Comparison of ENCODE assay signal across 8 cellular contexts in the genomic region with DNA sequence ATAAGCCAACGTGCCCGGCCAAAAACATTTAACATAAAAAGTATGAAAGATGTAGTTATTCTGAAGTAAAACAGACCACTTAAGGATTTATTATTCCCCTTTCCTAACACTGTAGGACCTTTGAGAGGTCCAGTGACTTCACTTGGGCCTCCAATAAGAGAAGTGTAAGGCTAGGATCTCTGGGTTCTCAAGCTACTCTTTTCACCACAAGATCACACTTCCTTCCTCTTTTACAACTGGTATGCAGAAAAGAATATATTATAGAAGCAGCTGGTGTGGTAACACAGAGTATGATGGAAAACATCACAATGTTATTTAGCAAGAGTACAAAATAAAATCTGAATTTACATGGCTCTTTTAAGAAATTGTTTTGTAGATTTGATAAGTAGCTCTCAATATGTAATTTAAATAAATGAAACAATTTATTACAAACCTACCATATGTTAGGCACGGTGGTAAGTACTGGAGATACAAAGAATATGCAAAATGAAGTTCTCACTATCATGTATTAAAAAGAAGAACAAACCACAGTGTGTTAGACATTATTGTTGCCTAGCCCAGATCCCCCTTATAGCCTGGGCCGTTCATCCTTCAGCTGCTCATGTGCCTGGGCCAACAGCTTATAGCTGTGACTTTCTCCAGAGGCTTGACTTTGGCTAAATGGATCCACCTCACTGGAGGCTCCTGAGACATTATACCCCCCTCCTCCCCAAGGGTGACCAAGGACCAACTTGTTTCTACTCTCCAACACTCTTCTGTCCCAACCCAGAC. TPM values are rescaled to one million over a fixed set of nuclear protein-coding genes. Genes with fewer than 3 reads are reported as not detected.
DNase-seq lines count a peak whose midpoint lies in the region; ATAC-seq and TF ChIP-seq lines count a peak whose summit lies in the region.

No MANE protein-coding gene starts in this region.

- no peak for TF ChIP-seq EP300 in sigmoid colon (IDR thresholded peaks at IDR 0.05)

- TF ChIP-seq POLR2A in sigmoid colon (IDR thresholded peaks at IDR 0.05) = no peak

- TF ChIP-seq CTCF in GM10266 (IDR thresholded peaks at IDR 0.05; ENCODE audit: control insufficient read depth, insufficient read depth, low read depth, missing control alignments) (no peak), sigmoid colon (IDR thresholded peaks at IDR 0.05) (no peak)

- ATAC-seq in GM21717 (IDR thresholded peaks at IDR 0.05; ENCODE audit: unreplicated experiment) (peak; percentile 83), left ventricle myocardium superior (peak; percentile 47)

- no peak overlapping the region for H3K27ac ChIP-seq in sigmoid colon

- no peaks in the 10 kb centered on the region for H3K27me3 ChIP-seq in sigmoid colon

- H3K36me3 ChIP-seq in sigmoid colon = no peaks in the 10 kb centered on the region

- H3K9me3 ChIP-seq in sigmoid colon = no peaks in the 10 kb centered on the region

- peaks cover 0 to 8% (median 0%) of the 10 kb centered on the region in 4 donors for H3K4me1 ChIP-seq in sigmoid colon

- DNase-seq in GM10266 (ENCODE audit: extremely low spot score) = peak; percentile 29
- peak; percentile 67 for DNase-seq in KG1 (lab: John Stamatoyannopoulos, UW)
- DNase-seq in left ventricle myocardium superior = no peak
- no peak for DNase-seq in sigmoid colon
- no peak for DNase-seq in activated naive CD4-positive, alpha-beta T cell (lab: John Stamatoyannopoulos, UW)
- DNase-seq in NCI-H2227 (lab: John Stamatoyannopoulos, UW; ENCODE audit: unreplicated experiment) = no peak
- DNase-seq in C1 segment of cervical spinal cord (lab: John Stamatoyannopoulos, UW) = no peak

- WGBS in sigmoid colon, 2 donors = 60 to 88% methylated on average over 4 of the region's 4 CpGs

- H3K4me3 ChIP-seq in sigmoid colon = no peak overlapping the region

- intact Hi-C loops in left ventricle myocardium superior (cut with micrococcal nuclease) (no loop called here), sigmoid colon (cut with DNase I) (no loop called here)

RNA-seq across cellular contexts. Expression of a gene that starts 30.0 kb away (rescaled TPM):
- total RNA-seq in left ventricle myocardium superior (10.3 TPM), sigmoid colon (10 to 100 TPM; 25.5 to 30.1 (median 25.7) TPM)
- 10 to 100 TPM; 27.6 to 72.1 (median 49.9) TPM for polyA plus RNA-seq in sigmoid colon

RNA-seq across cellular contexts. Expression of a gene that starts 51.2 kb away (rescaled TPM):
- total RNA-seq in left ventricle myocardium superior (294 TPM), sigmoid colon (100 to 1,000 TPM; 248 to 339 (median 288) TPM)
- polyA plus RNA-seq in sigmoid colon = 100 to 1,000 TPM; 118 to 218 (median 130) TPM

Comparison
In these comparisons a context has a peak if more than half of its experiments do, and no peak if none do; other contexts are left out.
1. DNase-seq: peak in GM10266 (single experiment) and KG1 (single experiment); none in left ventricle myocardium superior (single experiment), sigmoid colon (single experiment), activated naive CD4-positive, alpha-beta T cell (0 of 4), NCI-H2227 (single experiment) and C1 segment of cervical spinal cord (0 of 14).